1 cellular context compared by ENCODE assay signal in genomic region chr11:926341-926916, GRCh38.
TF ChIP-seq lines count a peak whose summit lies in the region.

No MANE protein-coding gene starts in this region.

TF ChIP-seq in GM23338, 12 proteins besides CTCF, POLR2A, EP300 and RAD21 (continued from another document):
- TF ChIP-seq ZNF462 (CRISPR knock-in tag; IDR thresholded peaks at IDR 0.05) (no peak), POLR2AphosphoS5 (IDR thresholded peaks at IDR 0.05; ENCODE audit: low read depth) (no peak), JUNB (IDR thresholded peaks at IDR 0.05; ENCODE audit: unreplicated experiment) (no peak), ETS1 (IDR thresholded peaks at IDR 0.05) (no peak), ZNF331 (CRISPR knock-in tag; IDR thresholded peaks at IDR 0.05; ENCODE audit: low read depth) (no peak), CREB1 (CRISPR knock-in tag; IDR thresholded peaks at IDR 0.05; ENCODE audit: low read depth) (no peak)
TF ChIP-seq in GM23338: peak in this region for 0.
